Comparison of ENCODE assay signal across 1 cellular context in genomic region chr6:116253505-116254296, GRCh38.
TF ChIP-seq lines count a peak whose summit lies in the region.

Gene TSPYL4, minus strand, starts transcription at chr6:116254075. Its CDS starts 67 bp downstream, at chr6:116254008.

TF ChIP-seq in HepG2, 621 proteins besides CTCF, POLR2A, EP300 and RAD21 (continued from another document and continues in another):
- TF ChIP-seq TERF1 (CRISPR knock-in tag; IDR thresholded peaks at IDR 0.05), result no peak
- TF ChIP-seq ZNF615 (CRISPR knock-in tag; IDR thresholded peaks at IDR 0.05; ENCODE audit: borderline replicate concordance), result no peak
- TF ChIP-seq ZNF703 (CRISPR knock-in tag; IDR thresholded peaks at IDR 0.05; ENCODE audit: borderline replicate concordance), result no peak; the same call in 1 of the 2 replicates
- TF ChIP-seq HMGXB4 (CRISPR knock-in tag; IDR thresholded peaks at IDR 0.05; ENCODE audit: borderline replicate concordance in 1 of 2, low read depth in 1 of 2), result peak; percentile 66 to 81; a peak in 3 of 4 replicates
- TF ChIP-seq ZNF207 (IDR thresholded peaks at IDR 0.05; ENCODE audit: borderline replicate concordance), result no peak
- TF ChIP-seq STAT5B (CRISPR knock-in tag; IDR thresholded peaks at IDR 0.05), result no peak
- TF ChIP-seq, protein P1, sequence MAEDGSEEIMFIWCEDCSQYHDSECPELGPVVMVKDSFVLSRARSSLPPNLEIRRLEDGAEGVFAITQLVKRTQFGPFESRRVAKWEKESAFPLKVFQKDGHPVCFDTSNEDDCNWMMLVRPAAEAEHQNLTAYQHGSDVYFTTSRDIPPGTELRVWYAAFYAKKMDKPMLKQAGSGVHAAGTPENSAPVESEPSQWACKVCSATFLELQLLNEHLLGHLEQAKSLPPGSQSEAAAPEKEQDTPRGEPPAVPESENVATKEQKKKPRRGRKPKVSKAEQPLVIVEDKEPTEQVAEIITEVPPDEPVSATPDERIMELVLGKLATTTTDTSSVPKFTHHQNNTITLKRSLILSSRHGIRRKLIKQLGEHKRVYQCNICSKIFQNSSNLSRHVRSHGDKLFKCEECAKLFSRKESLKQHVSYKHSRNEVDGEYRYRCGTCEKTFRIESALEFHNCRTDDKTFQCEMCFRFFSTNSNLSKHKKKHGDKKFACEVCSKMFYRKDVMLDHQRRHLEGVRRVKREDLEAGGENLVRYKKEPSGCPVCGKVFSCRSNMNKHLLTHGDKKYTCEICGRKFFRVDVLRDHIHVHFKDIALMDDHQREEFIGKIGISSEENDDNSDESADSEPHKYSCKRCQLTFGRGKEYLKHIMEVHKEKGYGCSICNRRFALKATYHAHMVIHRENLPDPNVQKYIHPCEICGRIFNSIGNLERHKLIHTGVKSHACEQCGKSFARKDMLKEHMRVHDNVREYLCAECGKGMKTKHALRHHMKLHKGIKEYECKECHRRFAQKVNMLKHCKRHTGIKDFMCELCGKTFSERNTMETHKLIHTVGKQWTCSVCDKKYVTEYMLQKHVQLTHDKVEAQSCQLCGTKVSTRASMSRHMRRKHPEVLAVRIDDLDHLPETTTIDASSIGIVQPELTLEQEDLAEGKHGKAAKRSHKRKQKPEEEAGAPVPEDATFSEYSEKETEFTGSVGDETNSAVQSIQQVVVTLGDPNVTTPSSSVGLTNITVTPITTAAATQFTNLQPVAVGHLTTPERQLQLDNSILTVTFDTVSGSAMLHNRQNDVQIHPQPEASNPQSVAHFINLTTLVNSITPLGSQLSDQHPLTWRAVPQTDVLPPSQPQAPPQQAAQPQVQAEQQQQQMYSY (CRISPR knock-in tag; IDR thresholded peaks at IDR 0.05), result no peak
- no peak for TF ChIP-seq ZFP62 (CRISPR knock-in tag; IDR thresholded peaks at IDR 0.05)
- 0 out of 2 replicates have a peak, but pooled peaks have one; percentile 63 for TF ChIP-seq ZBTB42 (CRISPR knock-in tag; IDR thresholded peaks at IDR 0.05)
- TF ChIP-seq ZNF589 (CRISPR knock-in tag; conservative IDR thresholded peaks at IDR 0.05), result 0 out of 2 replicates have a peak, but pooled peaks have one; percentile 78
- peak; percentile 73 for TF ChIP-seq AGO2 (optimal IDR thresholded peaks at IDR 0.05; ENCODE audit: low read depth, low read length)
- TF ChIP-seq MIXL1 (CRISPR knock-in tag; IDR thresholded peaks at IDR 0.05), result peak; percentile 55; the same call in 1 of the 2 replicates
- TF ChIP-seq ZNF230 (CRISPR knock-in tag; IDR thresholded peaks at IDR 0.05), result no peak; the same call in 1 of the 2 replicates
- TF ChIP-seq HOXA9 (CRISPR knock-in tag; IDR thresholded peaks at IDR 0.05; ENCODE audit: borderline replicate concordance), result no peak
- peak; percentile 60; the same call in 1 of the 2 replicates for TF ChIP-seq FOXP4 (CRISPR knock-in tag; IDR thresholded peaks at IDR 0.05)
- TF ChIP-seq ZIK1 (CRISPR knock-in tag; IDR thresholded peaks at IDR 0.05; ENCODE audit: borderline replicate concordance, low read depth), result no peak
- peak; percentile 90 for TF ChIP-seq ZNF501 (CRISPR knock-in tag; IDR thresholded peaks at IDR 0.05)
- no peak for TF ChIP-seq ZNF619 (CRISPR knock-in tag; IDR thresholded peaks at IDR 0.05)
- TF ChIP-seq, protein P2, sequence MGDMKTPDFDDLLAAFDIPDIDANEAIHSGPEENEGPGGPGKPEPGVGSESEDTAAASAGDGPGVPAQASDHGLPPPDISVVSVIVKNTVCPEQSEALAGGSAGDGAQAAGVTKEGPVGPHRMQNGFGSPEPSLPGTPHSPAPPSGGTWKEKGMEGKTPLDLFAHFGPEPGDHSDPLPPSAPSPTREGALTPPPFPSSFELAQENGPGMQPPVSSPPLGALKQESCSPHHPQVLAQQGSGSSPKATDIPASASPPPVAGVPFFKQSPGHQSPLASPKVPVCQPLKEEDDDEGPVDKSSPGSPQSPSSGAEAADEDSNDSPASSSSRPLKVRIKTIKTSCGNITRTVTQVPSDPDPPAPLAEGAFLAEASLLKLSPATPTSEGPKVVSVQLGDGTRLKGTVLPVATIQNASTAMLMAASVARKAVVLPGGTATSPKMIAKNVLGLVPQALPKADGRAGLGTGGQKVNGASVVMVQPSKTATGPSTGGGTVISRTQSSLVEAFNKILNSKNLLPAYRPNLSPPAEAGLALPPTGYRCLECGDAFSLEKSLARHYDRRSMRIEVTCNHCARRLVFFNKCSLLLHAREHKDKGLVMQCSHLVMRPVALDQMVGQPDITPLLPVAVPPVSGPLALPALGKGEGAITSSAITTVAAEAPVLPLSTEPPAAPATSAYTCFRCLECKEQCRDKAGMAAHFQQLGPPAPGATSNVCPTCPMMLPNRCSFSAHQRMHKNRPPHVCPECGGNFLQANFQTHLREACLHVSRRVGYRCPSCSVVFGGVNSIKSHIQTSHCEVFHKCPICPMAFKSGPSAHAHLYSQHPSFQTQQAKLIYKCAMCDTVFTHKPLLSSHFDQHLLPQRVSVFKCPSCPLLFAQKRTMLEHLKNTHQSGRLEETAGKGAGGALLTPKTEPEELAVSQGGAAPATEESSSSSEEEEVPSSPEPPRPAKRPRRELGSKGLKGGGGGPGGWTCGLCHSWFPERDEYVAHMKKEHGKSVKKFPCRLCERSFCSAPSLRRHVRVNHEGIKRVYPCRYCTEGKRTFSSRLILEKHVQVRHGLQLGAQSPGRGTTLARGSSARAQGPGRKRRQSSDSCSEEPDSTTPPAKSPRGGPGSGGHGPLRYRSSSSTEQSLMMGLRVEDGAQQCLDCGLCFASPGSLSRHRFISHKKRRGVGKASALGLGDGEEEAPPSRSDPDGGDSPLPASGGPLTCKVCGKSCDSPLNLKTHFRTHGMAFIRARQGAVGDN (CRISPR knock-in tag; IDR thresholded peaks at IDR 0.05), result peak; percentile 98
- TF ChIP-seq YEATS2 (CRISPR knock-in tag; IDR thresholded peaks at IDR 0.05; ENCODE audit: borderline replicate concordance), result peak; percentile 94
- 0 out of 2 replicates have a peak, but pooled peaks have one; percentile 26 for TF ChIP-seq GTF3A (CRISPR knock-in tag; conservative IDR thresholded peaks at IDR 0.05)
- peak; percentile 71 for TF ChIP-seq THAP11 (CRISPR knock-in tag; IDR thresholded peaks at IDR 0.05)
- TF ChIP-seq DNMT1 (CRISPR knock-in tag; IDR thresholded peaks at IDR 0.05), result peak; percentile 63; the same call in 1 of the 2 replicates
- no peak for TF ChIP-seq FOXP1 (IDR thresholded peaks at IDR 0.05)
- no peak for TF ChIP-seq FOXP1 (CRISPR knock-in tag; IDR thresholded peaks at IDR 0.05)
- no peak for TF ChIP-seq ZNF749 (CRISPR knock-in tag; IDR thresholded peaks at IDR 0.05; ENCODE audit: borderline replicate concordance)
- TF ChIP-seq, protein P3, sequence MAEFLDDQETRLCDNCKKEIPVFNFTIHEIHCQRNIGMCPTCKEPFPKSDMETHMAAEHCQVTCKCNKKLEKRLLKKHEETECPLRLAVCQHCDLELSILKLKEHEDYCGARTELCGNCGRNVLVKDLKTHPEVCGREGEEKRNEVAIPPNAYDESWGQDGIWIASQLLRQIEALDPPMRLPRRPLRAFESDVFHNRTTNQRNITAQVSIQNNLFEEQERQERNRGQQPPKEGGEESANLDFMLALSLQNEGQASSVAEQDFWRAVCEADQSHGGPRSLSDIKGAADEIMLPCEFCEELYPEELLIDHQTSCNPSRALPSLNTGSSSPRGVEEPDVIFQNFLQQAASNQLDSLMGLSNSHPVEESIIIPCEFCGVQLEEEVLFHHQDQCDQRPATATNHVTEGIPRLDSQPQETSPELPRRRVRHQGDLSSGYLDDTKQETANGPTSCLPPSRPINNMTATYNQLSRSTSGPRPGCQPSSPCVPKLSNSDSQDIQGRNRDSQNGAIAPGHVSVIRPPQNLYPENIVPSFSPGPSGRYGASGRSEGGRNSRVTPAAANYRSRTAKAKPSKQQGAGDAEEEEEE (CRISPR knock-in tag; IDR thresholded peaks at IDR 0.05; ENCODE audit: borderline replicate concordance), result no peak
- peak; percentile 59 for TF ChIP-seq TFDP2 (CRISPR knock-in tag; IDR thresholded peaks at IDR 0.05)
- TF ChIP-seq ETV5 (CRISPR knock-in tag; IDR thresholded peaks at IDR 0.05; ENCODE audit: borderline replicate concordance), result no peak; the same call in 1 of the 2 replicates
- TF ChIP-seq SPEN (CRISPR knock-in tag; IDR thresholded peaks at IDR 0.05; ENCODE audit: low read depth), result peak; percentile 57
- no peak for TF ChIP-seq GRHL1 (CRISPR knock-in tag; conservative IDR thresholded peaks at IDR 0.05)
- TF ChIP-seq SOX5 (CRISPR knock-in tag; IDR thresholded peaks at IDR 0.05; ENCODE audit: borderline replicate concordance), result peak; percentile 96
- no peak for TF ChIP-seq ZSCAN29 (CRISPR knock-in tag; conservative IDR thresholded peaks at IDR 0.05)
- peak; percentile 81 for TF ChIP-seq BORCS8-MEF2B (CRISPR knock-in tag; IDR thresholded peaks at IDR 0.05)
- no peak for TF ChIP-seq SMARCC2 (IDR thresholded peaks at IDR 0.05)
- peak; percentile 74 for TF ChIP-seq ZFX (CRISPR knock-in tag; IDR thresholded peaks at IDR 0.05; ENCODE audit: low read depth)
- no peak for TF ChIP-seq ZNF281 (CRISPR knock-in tag; IDR thresholded peaks at IDR 0.05; ENCODE audit: borderline replicate concordance)
- TF ChIP-seq JUND (CRISPR knock-in tag; IDR thresholded peaks at IDR 0.05), result no peak
- TF ChIP-seq NFE2 (CRISPR knock-in tag; IDR thresholded peaks at IDR 0.05), result no peak
- no peak for TF ChIP-seq ARNT2 (CRISPR knock-in tag; IDR thresholded peaks at IDR 0.05; ENCODE audit: low read depth)
- TF ChIP-seq HMG20A (CRISPR knock-in tag; IDR thresholded peaks at IDR 0.05; ENCODE audit: borderline replicate concordance), result 0 out of 2 replicates have a peak, but pooled peaks have one; percentile 56
